In the genomic region with DNA sequence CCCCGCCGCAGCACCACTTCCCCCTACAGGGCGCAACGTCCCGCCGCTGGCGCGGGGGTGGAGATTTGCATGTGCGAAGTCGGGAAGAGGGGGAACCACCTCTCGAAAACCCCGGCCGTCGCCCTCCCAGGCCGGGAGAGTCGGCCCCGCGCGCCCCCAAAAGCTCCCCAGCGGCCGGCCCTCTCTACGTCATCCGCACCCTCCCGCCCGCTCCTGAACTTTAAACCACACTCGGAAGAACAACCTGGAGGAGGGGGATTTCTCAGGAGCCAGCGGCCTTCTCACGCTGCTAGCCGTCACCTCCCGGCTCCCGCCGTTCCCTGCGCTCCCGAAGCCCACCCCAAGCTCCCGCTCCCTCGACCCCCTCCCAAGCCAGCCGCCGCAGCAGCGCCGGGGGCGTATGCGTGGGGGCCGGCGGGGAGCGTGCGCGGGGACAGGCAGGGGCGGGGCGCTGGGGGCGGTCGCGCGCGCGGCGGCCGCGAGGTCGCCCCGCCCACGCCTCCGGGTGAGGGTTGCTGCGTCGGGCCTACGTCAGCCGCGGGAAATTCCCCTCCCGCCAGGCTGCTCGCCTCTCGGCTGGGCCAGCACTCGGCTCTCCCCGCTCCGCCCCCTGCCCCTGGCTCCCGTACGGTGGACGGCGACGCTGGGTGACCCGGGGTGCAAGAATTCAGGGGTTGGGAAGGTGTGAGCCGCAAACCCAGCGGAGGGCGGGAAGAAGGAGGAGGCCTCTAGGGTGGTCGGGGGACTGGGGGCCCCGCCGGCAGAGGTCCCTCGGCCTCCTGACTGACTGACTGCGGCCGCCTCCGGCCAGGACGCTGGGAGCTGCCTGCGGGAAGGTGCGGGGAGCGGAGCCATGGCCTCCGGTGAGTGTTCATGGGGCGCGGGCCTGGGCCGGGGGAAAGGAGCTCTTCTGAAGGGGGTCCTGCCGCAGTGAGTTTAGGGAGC, we compare ENCODE assay signal across 8 cellular contexts.
DNase-seq lines count a peak whose midpoint lies in the region; ATAC-seq and TF ChIP-seq lines count a peak whose summit lies in the region.

A gene (plus strand): TSS at position 587 of the 945 bp plus-strand sequence. CDS start 267 bp downstream, at position 854.

- ATAC-seq in GM18907 (IDR thresholded peaks at IDR 0.05; ENCODE audit: unreplicated experiment): peak; percentile 87
- peak; percentile 79 for ATAC-seq in HG03139 (IDR thresholded peaks at IDR 0.05; ENCODE audit: unreplicated experiment)

- peak; percentile 30 for TF ChIP-seq CTCF in AG09319 (IDR thresholded peaks at IDR 0.05; ENCODE audit: low read depth, low read length)

- DNase-seq in AG09319 (ENCODE audit: extremely low read depth, low read depth) (peak; percentile 74), NCI-H2227 treated with DMSO at 0.1 percent for 48 hours (lab: John Stamatoyannopoulos, UW) (peak; percentile 60), islet precursor cell (peak; percentile 94)
- peak; percentile 76 for DNase-seq in activated CD4-positive, CD25-positive, alpha-beta regulatory T cell treated with anti-CD3 and anti-CD28 coated beads, Interleukin-2, amount 50 U/mL, for 16 hours (ENCODE audit: low read depth, low spot score)
- peak; percentile 88 for DNase-seq in central memory CD4-positive, alpha-beta T cell
- DNase-seq in stimulated activated CD4-positive, alpha-beta T cell treated with anti-CD3 and anti-CD28 coated beads, Interleukin-12 subunit alpha, Interleukin-12 subunit beta, amount 100 ng/mL, for 4 hours: peak; percentile 92

Comparison
In these comparisons a context has a peak if more than half of its experiments do, and no peak if none do; other contexts are left out.
1. Peak in every context shown above with its lines: DNase-seq and ATAC-seq.